In the genomic region with DNA sequence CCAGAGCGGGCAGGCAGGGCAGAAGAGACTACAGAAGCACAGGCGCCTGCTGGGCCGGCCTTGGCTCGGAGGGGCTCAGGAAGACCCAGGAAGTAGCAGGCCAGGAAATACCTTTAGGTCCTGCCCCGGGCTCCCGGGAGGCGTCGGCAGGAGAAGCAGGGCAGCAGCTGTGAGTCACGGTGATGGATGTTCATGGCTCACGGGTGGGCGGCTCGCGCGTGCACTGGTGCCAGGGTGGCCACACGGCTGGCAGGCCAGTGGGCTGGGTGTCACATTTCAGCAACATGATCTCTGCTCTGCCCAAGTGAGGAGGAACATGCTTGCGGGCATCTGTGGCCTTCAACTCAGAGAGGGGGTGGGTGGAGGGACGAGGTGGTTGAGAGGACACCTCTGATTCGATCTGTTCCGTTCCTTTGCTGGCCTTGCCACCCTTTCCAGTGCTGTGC, we compare ENCODE assay signal across 9 cellular contexts.
DNase-seq lines count a peak whose midpoint lies in the region; ATAC-seq and TF ChIP-seq lines count a peak whose summit lies in the region.
"Had no signal": no experiment of that assay in that cellular context is flagged by ENCODE, and none has a peak within 500 bp of the region (broad histone marks: within the 10 kb centered on the region; RNA-seq: fewer than 3 reads in every experiment).

No MANE protein-coding gene starts in this region.

- ATAC-seq in Right ventricle myocardium superior (ENCODE audit: poor library complexity): peak; percentile 21
- ATAC-seq in gastrocnemius medialis: peak; percentile 77 to 78
- no peak for ATAC-seq in HG03571 (IDR thresholded peaks at IDR 0.05; ENCODE audit: unreplicated experiment)

- in situ Hi-C loops in gastrocnemius medialis (cut with MboI; ENCODE audit: low sequenced_read_pairs in 4 of 4): loop anchor here in 1 of 4 donors (5.0 kb wide), 1 partner anchor 223 kb away; no protein-coding TSS in a partner anchor

- H3K27ac ChIP-seq in gastrocnemius medialis: peak overlapping the region; percentile 93 to 97 (median 96)

- no peaks in the 10 kb centered on the region for H3K9me3 ChIP-seq in gastrocnemius medialis

- H3K4me3 ChIP-seq in gastrocnemius medialis: peak overlapping the region; percentile 42 to 55 (median 46)
- H3K4me3 ChIP-seq: dorsolateral prefrontal cortex had no signal

- H3K27me3 ChIP-seq in gastrocnemius medialis: no peaks in the 10 kb centered on the region
- H3K27me3 ChIP-seq: dorsolateral prefrontal cortex had no signal

- intact Hi-C loops in Right ventricle myocardium superior (cut with DNase I): no loop called here
- intact Hi-C loops in gastrocnemius medialis (cut with DNase I; ENCODE audit: low total_unique reads): loop anchor here (1.0 to 2.0 kb wide), 5 partner anchors 40 to 223 kb away; no protein-coding TSS in a partner anchor

- TF ChIP-seq CTCF in gastrocnemius medialis (IDR thresholded peaks at IDR 0.05 in 4 of 5, conservative IDR thresholded peaks at IDR 0.05 in 1 of 5): peak in 1 of 5 experiments; percentile 12

- H3K4me1 ChIP-seq in gastrocnemius medialis: peaks cover 54 to 56% of the 10 kb centered on the region in 2 donors

- peak; percentile 14 for DNase-seq in GOT3 (lab: John Stamatoyannopoulos, UW)
- DNase-seq in SW480 (ENCODE audit: low spot score): peak; percentile 84
- DNase-seq in Right ventricle myocardium superior: peak; percentile 34
- peak; percentile 91 to 98 for DNase-seq in gastrocnemius medialis
- DNase-seq in stimulated activated CD4-positive, alpha-beta T cell treated with anti-CD3 and anti-CD28 coated beads, Interleukin-2, amount 100 ng/mL, for 48 hours: no peak
- no peak for DNase-seq in NCI-H146 treated with DMSO at 0.1 percent for 48 hours (lab: John Stamatoyannopoulos, UW; ENCODE audit: unreplicated experiment)
- DNase-seq in stimulated activated CD4-positive, alpha-beta T cell treated with anti-CD3 and anti-CD28 coated beads, Interleukin-4, amount 100 ng/mL, for 4 hours: no peak

- peak; percentile 73 to 89 for TF ChIP-seq POLR2A in gastrocnemius medialis (IDR thresholded peaks at IDR 0.05)

- H3K36me3 ChIP-seq in gastrocnemius medialis: no peaks in the 10 kb centered on the region

Comparison
In these comparisons a context has a peak if more than half of its experiments do, and no peak if none do; other contexts are left out.
1. DNase-seq: peak in GOT3 (single experiment), SW480 (single experiment), Right ventricle myocardium superior (single experiment) and gastrocnemius medialis (2 of 2); none in stimulated activated CD4-positive, alpha-beta T cell treated with anti-CD3 and anti-CD28 coated beads, Interleukin-2, amount 100 ng/mL, for 48 hours (0 of 2), NCI-H146 treated with DMSO at 0.1 percent for 48 hours (single experiment) and stimulated activated CD4-positive, alpha-beta T cell treated with anti-CD3 and anti-CD28 coated beads, Interleukin-4, amount 100 ng/mL, for 4 hours (0 of 2).